24 cellular contexts compared by ENCODE assay signal in the genomic region with DNA sequence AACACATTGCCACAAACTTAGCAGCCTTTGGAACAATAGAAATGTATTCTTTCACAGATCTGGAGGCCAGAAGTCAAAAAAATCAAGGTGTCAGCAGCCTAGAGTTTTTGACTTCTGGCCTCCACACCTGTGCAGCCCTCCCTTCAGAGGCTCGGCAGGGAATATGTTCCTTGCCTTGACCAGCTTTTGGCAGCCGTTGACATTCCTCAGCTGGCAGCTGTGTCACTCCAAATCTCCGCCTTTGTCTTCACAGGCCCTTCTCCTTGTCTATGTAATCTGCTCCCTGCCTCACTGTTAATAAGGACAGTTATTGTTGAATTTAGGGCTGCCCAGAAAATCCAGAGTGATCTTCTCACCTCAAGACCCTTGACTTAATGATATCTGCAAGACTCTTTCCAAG.
"Had no signal": no experiment of that assay in that cellular context is flagged by ENCODE, and none has a peak within 500 bp of the region (broad histone marks: within the 10 kb centered on the region; RNA-seq: fewer than 3 reads in every experiment).

No MANE protein-coding gene starts in this region.

- H3K27me3 ChIP-seq: adrenal gland, breast epithelium had no signal

- H3K4me1 Mint-ChIP-seq: activated naive CD8-positive, alpha-beta T cell treated with anti-CD3 and anti-CD28 coated beads, Interleukin-2, amount 10 ng/mL, durations not matched to agents 7 days and 5 days had no signal

- H3K27me3 Mint-ChIP-seq: activated naive CD8-positive, alpha-beta T cell treated with anti-CD3 and anti-CD28 coated beads, Interleukin-2, amount 10 ng/mL, durations not matched to agents 7 days and 5 days had no signal

- DNase-seq: activated CD4-positive, alpha-beta T cell treated with anti-CD3 and anti-CD28 coated beads for 4 hours; activated CD8-positive, alpha-beta memory T cell treated with anti-CD3 and anti-CD28 coated beads, Interleukin-2, amount 50 U/mL, for 4 hours; activated CD8-positive, alpha-beta T cell treated with anti-CD3 and anti-CD28 coated beads for 36 hours; activated gamma-delta T cell treated with Interleukin-2 at 50 U/mL for 16 hours; activated naive CD4-positive, alpha-beta T cell treated with anti-CD3 and anti-CD28 coated beads, Interleukin-2, amount 50 U/mL, for 16 hours; activated naive CD8-positive, alpha-beta T cell treated with anti-CD3 and anti-CD28 coated beads, Interleukin-2, amount 10 ng/mL, durations not matched to agents 7 days and 5 days; activated T-cell treated with anti-CD3 and anti-CD28 coated beads, Interleukin-2, amount 50 U/mL, for 72 hours; adrenal gland; anterior cingulate cortex; caudate nucleus; NCI-H146; NCI-H187 treated with DMSO at 0.1 percent for 48 hours; NCI-H2081 treated with DMSO at 0.1 percent for 48 hours; NCI-H345; NCI-H510A; NCI-H526 treated with DMSO at 0.1 percent for 48 hours; NK-92 treated with Interleukin-12 subunit alpha and Interleukin-12 subunit beta, amount 100 ng/mL, for 24 hours; OCI-M1; SHP77 had no signal

- H3K9me3 ChIP-seq: adrenal gland had no signal

- ATAC-seq: activated CD4-positive, CD25-positive, alpha-beta regulatory T cell treated with anti-CD3 and anti-CD28 coated beads, Interleukin-2, amount 50 U/mL, for 24 hours; activated CD8-positive, alpha-beta T cell treated with anti-CD3 and anti-CD28 coated beads for 36 hours; activated T-cell treated with anti-CD3 and anti-CD28 coated beads, Interleukin-2, amount 50 U/mL, for 72 hours; Panc1 had no signal

- H3K27ac Mint-ChIP-seq: activated CD8-positive, alpha-beta T cell treated with anti-CD3 and anti-CD28 coated beads for 36 hours; activated naive CD8-positive, alpha-beta T cell treated with anti-CD3 and anti-CD28 coated beads, Interleukin-2, amount 10 ng/mL, durations not matched to agents 7 days and 5 days; activated T-cell treated with anti-CD3 and anti-CD28 coated beads, Interleukin-2, amount 50 U/mL, for 72 hours; activated T-helper 2 cell treated with anti-CD3 and anti-CD28 coated beads, Interferon-gamma antibody, Interleukin-2, Interleukin-4, amounts not matched to agents 10 μg/mL and 5 μg/mL and 100 μg/mL, durations not matched to agents 14 hours and 24 hours and 36 hours; T-helper 1 cell treated with Interleukin-12 subunit alpha and Interleukin-12 subunit beta and Interleukin-4 antibody, amounts not matched to agents 30 μg/mL and 1 μg/mL, for 36 hours had no signal

- H3K4me3 ChIP-seq: adrenal gland, breast epithelium had no signal

- H3K27ac ChIP-seq: adrenal gland, breast epithelium had no signal

- H3K4me1 ChIP-seq: adrenal gland, breast epithelium had no signal

- H3K4me3 Mint-ChIP-seq: activated CD8-positive, alpha-beta T cell treated with anti-CD3 and anti-CD28 coated beads for 36 hours; activated naive CD8-positive, alpha-beta T cell treated with anti-CD3 and anti-CD28 coated beads, Interleukin-2, amount 10 ng/mL, durations not matched to agents 7 days and 5 days; activated T-cell treated with anti-CD3 and anti-CD28 coated beads, Interleukin-2, amount 50 U/mL, for 72 hours; T-helper 1 cell treated with Interleukin-12 subunit alpha and Interleukin-12 subunit beta and Interleukin-4 antibody, amounts not matched to agents 30 μg/mL and 1 μg/mL, for 36 hours had no signal

- H3K36me3 ChIP-seq: adrenal gland, breast epithelium had no signal
